12 cellular contexts compared by ENCODE assay signal in the genomic region with DNA sequence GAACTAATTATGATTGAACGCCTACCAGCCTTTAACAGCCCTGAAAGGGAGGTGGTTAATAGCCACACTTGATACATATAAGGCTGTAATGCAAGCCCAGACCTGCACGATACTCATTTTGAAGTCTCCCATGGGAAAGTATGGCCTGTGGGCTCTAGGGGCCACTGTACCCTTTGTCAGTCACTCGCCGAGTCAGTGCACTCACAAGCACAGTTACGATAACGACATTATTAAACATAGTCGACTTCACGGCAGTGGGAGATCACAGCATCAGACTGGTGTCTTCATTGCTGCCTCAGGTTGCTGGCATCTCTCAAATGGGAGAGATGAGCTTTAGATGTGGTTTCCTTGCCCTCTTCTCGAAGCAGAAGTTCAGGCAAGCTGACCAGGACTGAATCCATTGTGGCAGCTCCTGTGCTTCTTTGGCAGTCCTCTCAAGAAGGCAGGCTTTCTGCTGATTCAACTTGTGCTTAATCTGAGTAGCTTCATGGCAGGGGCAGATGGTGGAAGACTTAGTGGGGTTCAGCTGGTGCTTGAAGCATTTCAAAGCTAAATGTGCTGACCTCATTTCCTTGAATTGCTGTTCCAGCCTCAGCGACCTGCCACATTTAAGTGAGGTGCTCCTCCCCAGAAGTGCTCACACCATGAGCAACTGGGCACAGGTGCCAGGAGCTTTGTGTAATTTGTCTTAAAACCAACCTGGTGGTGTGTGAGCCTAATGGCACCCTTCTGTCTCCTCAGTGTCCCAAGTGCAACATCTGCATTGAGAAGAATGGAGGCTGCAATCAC.
"Had no signal": no experiment of that assay in that cellular context is flagged by ENCODE, and none has a peak within 500 bp of the region (broad histone marks: within the 10 kb centered on the region; RNA-seq: fewer than 3 reads in every experiment).

No MANE protein-coding gene starts in this region.

- H3K9me3 Mint-ChIP-seq: central memory CD8-positive, alpha-beta T cell; mesothelial cell of epicardium; natural killer cell treated with Interleukin-12 subunit alpha and Interleukin-12 subunit beta and Interleukin-15 and Interleukin-18, amount 100 ng/mL, for 72 hours had no signal

- H3K4me3 Mint-ChIP-seq: central memory CD8-positive, alpha-beta T cell; mesothelial cell of epicardium; natural killer cell treated with Interleukin-12 subunit alpha and Interleukin-12 subunit beta and Interleukin-15 and Interleukin-18, amount 100 ng/mL, for 72 hours had no signal

- DNase-seq: activated T-cell treated with anti-CD3 and anti-CD28 coated beads, Interleukin-2, amount 50 U/mL, for 48 hours; colonic mucosa; hypothalamus; right lobe of liver; SK-N-SH; stimulated activated CD4-positive, alpha-beta T cell treated with anti-CD3 and anti-CD28 coated beads, Interleukin-4, amount 100 ng/mL, for 1 hour; testis; upper lobe of left lung had no signal

- H3K27me3 Mint-ChIP-seq: central memory CD8-positive, alpha-beta T cell; natural killer cell treated with Interleukin-12 subunit alpha and Interleukin-12 subunit beta and Interleukin-15 and Interleukin-18, amount 100 ng/mL, for 72 hours had no signal

- H3K27ac Mint-ChIP-seq: mesothelial cell of epicardium; natural killer cell treated with Interleukin-12 subunit alpha and Interleukin-12 subunit beta and Interleukin-15 and Interleukin-18, amount 100 ng/mL, for 72 hours had no signal

- ATAC-seq: activated CD4-positive, CD25-positive, alpha-beta regulatory T cell treated with anti-CD3 and anti-CD28 coated beads, Interleukin-2, amount 50 U/mL, for 24 hours; natural killer cell treated with Interleukin-12 subunit alpha and Interleukin-12 subunit beta and Interleukin-15 and Interleukin-18, amount 100 ng/mL, for 72 hours; right lobe of liver had no signal

- H3K4me1 Mint-ChIP-seq: central memory CD8-positive, alpha-beta T cell; mesothelial cell of epicardium had no signal
